15 cellular contexts compared by ENCODE assay signal in the genomic region with DNA sequence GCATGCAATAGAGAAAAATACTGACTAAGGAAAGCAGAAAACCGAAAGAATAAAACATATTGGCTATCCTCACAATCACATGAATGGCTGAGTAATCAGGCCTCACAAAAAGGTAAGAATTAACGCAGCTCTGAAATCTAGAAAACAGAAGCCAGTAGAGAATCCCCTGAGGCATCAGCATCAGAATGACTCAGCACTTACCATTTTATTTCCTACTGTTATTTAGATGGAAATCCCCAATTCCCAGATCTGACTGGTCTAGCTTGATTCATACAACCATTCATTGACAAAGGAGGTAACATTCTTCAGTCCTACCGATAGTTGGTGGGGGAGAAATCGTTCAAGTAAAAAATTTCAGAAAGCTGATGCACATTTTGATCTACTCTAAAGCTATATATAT.
DNase-seq lines count a peak whose midpoint lies in the region; ATAC-seq lines count a peak whose summit lies in the region.
"Had no signal": no experiment of that assay in that cellular context is flagged by ENCODE, and none has a peak within 500 bp of the region (broad histone marks: within the 10 kb centered on the region; RNA-seq: fewer than 3 reads in every experiment).

No MANE protein-coding gene starts in this region.

- H3K9ac ChIP-seq in BLaER1 treated with 17β-estradiol and CSF1 and Interleukin-3, amounts not matched to agents 10 nM and 100 nM: no peak overlapping the region
- H3K9ac ChIP-seq in HUES64 (ENCODE audit: low read depth, low read length): no peak overlapping the region

- H3K27ac ChIP-seq in BLaER1 treated with 17β-estradiol and CSF1 and Interleukin-3, amounts not matched to agents 10 nM and 100 nM: peak overlapping the region in 1 of 11 experiments; percentile 42; a peak in 1 of 22 replicates
- peak overlapping the region; percentile 85 for H3K27ac ChIP-seq in HUES64 (ENCODE audit: low read depth, low read length)
- H3K27ac ChIP-seq in iPS DF 6.9 (ENCODE audit: low read length): no peak overlapping the region
- H3K27ac ChIP-seq: Peyer's patch, prostate gland had no signal

- no peaks in the 10 kb centered on the region; a peak in 1 of 22 replicates for H3K9me3 ChIP-seq in BLaER1 treated with 17β-estradiol and CSF1 and Interleukin-3, amounts not matched to agents 10 nM and 100 nM (replicated peaks in 1 of 11)
- H3K9me3 ChIP-seq in HUES64 (ENCODE audit: insufficient read depth, low read depth, low read length) (no peaks in the 10 kb centered on the region), iPS DF 6.9 (ENCODE audit: control insufficient read depth, insufficient read depth, low read length) (no peaks in the 10 kb centered on the region), T-helper 17 cell (ENCODE audit: control insufficient read depth, low read length, poor library complexity, severe bottlenecking) (no peaks in the 10 kb centered on the region)
- H3K9me3 ChIP-seq: Peyer's patch, prostate gland had no signal

- H3K4me2 ChIP-seq in BLaER1 treated with 17β-estradiol and CSF1 and Interleukin-3, amounts not matched to agents 10 nM and 100 nM: peak overlapping the region; percentile 3 to 65 (median 29); a peak in 16 of 22 replicates

- H3K27me3 ChIP-seq in BLaER1 treated with 17β-estradiol and CSF1 and Interleukin-3, amounts not matched to agents 10 nM and 100 nM: no peaks in the 10 kb centered on the region
- H3K27me3 ChIP-seq in HUES64 (ENCODE audit: insufficient read depth, low read length) (no peaks in the 10 kb centered on the region), iPS DF 6.9 (ENCODE audit: control insufficient read depth, insufficient read depth, low read length) (no peaks in the 10 kb centered on the region)
- H3K27me3 ChIP-seq: Peyer's patch had no signal

- no peak overlapping the region for H3K4me3 ChIP-seq in BLaER1 treated with 17β-estradiol and CSF1 and Interleukin-3, amounts not matched to agents 10 nM and 100 nM
- H3K4me3 ChIP-seq in HUES64 (ENCODE audit: low read length) (peak overlapping the region; percentile 13; the same call in 1 of the 2 replicates), iPS DF 6.9 (ENCODE audit: low read length) (no peak overlapping the region)
- H3K4me3 ChIP-seq: Peyer's patch, prostate gland had no signal

- ATAC-seq in GM18502 (IDR thresholded peaks at IDR 0.05; ENCODE audit: poor library complexity, unreplicated experiment) (no peak), T-helper 17 cell (no peak)

- H4K20me1 ChIP-seq in BLaER1 treated with 17β-estradiol and CSF1 and Interleukin-3, amounts not matched to agents 10 nM and 100 nM: no peaks in the 10 kb centered on the region

- H3K27ac Mint-ChIP-seq in T-helper 17 cell: no peak overlapping the region
- H3K27ac Mint-ChIP-seq: activated CD4-positive, alpha-beta T cell treated with anti-CD3 and anti-CD28 coated beads, Interleukin-2, amount 10 ng/mL, durations not matched to agents 24 days and 14 days; dendritic cell treated with granulocyte-macrophage colony-stimulating factor and Interleukin-4, amounts not matched to agents 40 ng/mL and 50 ng/mL, for 4 days had no signal

- no peaks in the 10 kb centered on the region for H3K27me3 Mint-ChIP-seq in T-helper 17 cell
- H3K27me3 Mint-ChIP-seq: activated CD4-positive, alpha-beta T cell treated with anti-CD3 and anti-CD28 coated beads, Interleukin-2, amount 10 ng/mL, durations not matched to agents 24 days and 14 days; dendritic cell treated with granulocyte-macrophage colony-stimulating factor and Interleukin-4, amounts not matched to agents 40 ng/mL and 50 ng/mL, for 4 days had no signal

- no peaks in the 10 kb centered on the region for H3K4me1 Mint-ChIP-seq in T-helper 17 cell
- H3K4me1 Mint-ChIP-seq: activated CD4-positive, alpha-beta T cell treated with anti-CD3 and anti-CD28 coated beads, Interleukin-2, amount 10 ng/mL, durations not matched to agents 24 days and 14 days had no signal

- 66% methylated on average over 2 of the region's 4 CpGs for WGBS in HUES64
- WGBS in iPS DF 6.9 (ENCODE audit: insufficient coverage, insufficient read length): no CpG with 5 or more reads among the region's 4 CpGs

- DNase-seq in astrocyte of the hippocampus (ENCODE audit: low read depth, low spot score) (peak; percentile 64), iPS DF 6.9 (ENCODE audit: low read depth, low spot score) (peak; percentile 16), T-helper 17 cell (no peak), SW480 (ENCODE audit: low spot score) (no peak), OCI-M2 (lab: John Stamatoyannopoulos, UW; ENCODE audit: unreplicated experiment) (no peak)
- DNase-seq: activated CD4-positive, alpha-beta T cell treated with anti-CD3 and anti-CD28 coated beads, Interleukin-2, amount 10 ng/mL, durations not matched to agents 24 days and 14 days; activated T-cell treated with anti-CD3 and anti-CD28 coated beads, Interleukin-2, amount 50 U/mL, for 48 hours; islet precursor cell; NCI-H510A; Peyer's patch had no signal

- H3K4me3 Mint-ChIP-seq in T-helper 17 cell: no peak overlapping the region
- H3K4me3 Mint-ChIP-seq: activated CD4-positive, alpha-beta T cell treated with anti-CD3 and anti-CD28 coated beads, Interleukin-2, amount 10 ng/mL, durations not matched to agents 24 days and 14 days; dendritic cell treated with granulocyte-macrophage colony-stimulating factor and Interleukin-4, amounts not matched to agents 40 ng/mL and 50 ng/mL, for 4 days had no signal

- peaks cover 14 to 19% (median 16%) of the 10 kb centered on the region in 10 experiments for H3K4me1 ChIP-seq in BLaER1 treated with 17β-estradiol and CSF1 and Interleukin-3, amounts not matched to agents 10 nM and 100 nM
- H3K4me1 ChIP-seq in HUES64 (ENCODE audit: insufficient read depth, low read length) (peaks cover 28% of the 10 kb centered on the region), iPS DF 6.9 (ENCODE audit: control insufficient read depth, insufficient read depth, low read length) (peaks cover 4% of the 10 kb centered on the region; the same call in 1 of the 2 replicates)
- H3K4me1 ChIP-seq: Peyer's patch, prostate gland had no signal

- no peaks in the 10 kb centered on the region for H3K36me3 ChIP-seq in BLaER1 treated with 17β-estradiol and CSF1 and Interleukin-3, amounts not matched to agents 10 nM and 100 nM
- H3K36me3 ChIP-seq in HUES64 (ENCODE audit: insufficient read depth, low read length) (no peaks in the 10 kb centered on the region), iPS DF 6.9 (ENCODE audit: control insufficient read depth, insufficient read depth, low read length) (no peaks in the 10 kb centered on the region)
- H3K36me3 ChIP-seq: Peyer's patch, prostate gland had no signal

- no peaks in the 10 kb centered on the region for H3K36me3 Mint-ChIP-seq in T-helper 17 cell (ENCODE audit: low read depth)

Comparison
In these comparisons a context has a peak if more than half of its experiments do, and no peak if none do; other contexts are left out.
1. DNase-seq: peak in astrocyte of the hippocampus (single experiment) and iPS DF 6.9 (single experiment); none in T-helper 17 cell (0 of 3), SW480 (single experiment) and OCI-M2 (single experiment).